In the genomic region with DNA sequence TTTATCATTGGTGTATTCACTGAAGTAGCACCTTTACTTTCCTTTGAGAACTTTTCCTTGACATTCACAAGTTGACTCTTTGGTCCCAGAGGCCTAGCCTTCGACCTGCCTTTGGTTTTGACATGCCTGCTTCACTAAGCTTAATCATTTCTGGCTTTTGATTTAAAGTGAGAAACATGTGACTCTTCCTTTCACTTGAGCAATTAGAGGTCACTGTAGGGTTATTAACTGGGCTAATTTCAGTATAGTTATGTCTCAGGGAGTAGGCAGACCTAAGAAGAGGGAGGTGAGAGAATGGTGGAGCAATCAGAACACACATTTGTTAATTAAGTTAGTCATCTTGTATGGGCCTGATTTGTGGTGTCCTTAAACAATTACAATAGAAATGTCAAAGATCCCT, we compare ENCODE assay signal across 15 cellular contexts.
DNase-seq lines count a peak whose midpoint lies in the region; ATAC-seq and TF ChIP-seq lines count a peak whose summit lies in the region.
"Had no signal": no experiment of that assay in that cellular context is flagged by ENCODE, and none has a peak within 500 bp of the region (broad histone marks: within the 10 kb centered on the region; RNA-seq: fewer than 3 reads in every experiment).

No MANE protein-coding gene starts in this region.

- H3K9ac ChIP-seq in colonic mucosa (ENCODE audit: low read depth in 2 of 2, low read length in 2 of 2): no peak overlapping the region

- no peaks in the 10 kb centered on the region for H3K9me3 ChIP-seq in suprapubic skin
- no peaks in the 10 kb centered on the region for H3K9me3 ChIP-seq in colonic mucosa
- H3K9me3 ChIP-seq: psoas muscle had no signal

- H3K27me3 ChIP-seq in suprapubic skin: no peaks in the 10 kb centered on the region
- no peaks in the 10 kb centered on the region for H3K27me3 ChIP-seq in colonic mucosa

- no peak for TF ChIP-seq POLR2A in suprapubic skin (IDR thresholded peaks at IDR 0.05)

- TF ChIP-seq CTCF in suprapubic skin (IDR thresholded peaks at IDR 0.05) (no peak), colonic mucosa (IDR thresholded peaks at IDR 0.05) (no peak), coronary artery (IDR thresholded peaks at IDR 0.05) (no peak)

- ATAC-seq in GM18519 (IDR thresholded peaks at IDR 0.05; ENCODE audit: low FRiP score, unreplicated experiment): peak; percentile 78
- peak; percentile 73 for ATAC-seq in GM21360 (IDR thresholded peaks at IDR 0.05; ENCODE audit: unreplicated experiment)
- peak; percentile 66 for ATAC-seq in HG02885 (IDR thresholded peaks at IDR 0.05; ENCODE audit: poor library complexity, unreplicated experiment)
- peak; percentile 81 for ATAC-seq in HG03469 (IDR thresholded peaks at IDR 0.05; ENCODE audit: unreplicated experiment)
- ATAC-seq: psoas muscle; stimulated activated naive B cell treated with anti-CD40 and anti-IgM and Interleukin-4, amounts not matched to agents 10 μg/mL and 1 μg/mL and 100 μg/mL, for 72 hours had no signal

- H3K27ac ChIP-seq in suprapubic skin: no peak overlapping the region
- H3K27ac ChIP-seq in colonic mucosa: no peak overlapping the region
- no peak overlapping the region for H3K27ac ChIP-seq in coronary artery
- H3K27ac ChIP-seq: psoas muscle had no signal

- in situ Hi-C loops in ACHN (cut with HindIII; ENCODE audit: low pct_ligation_motif_present, low pct_unique_long_range_greater_than_20kb, low sequenced_read_pairs): no loop called here

- intact Hi-C loops in colonic mucosa (cut with DNase I): no loop called here

- WGBS in suprapubic skin: 61% methylated on average over 1 of the region's 1 CpG

- H3K36me3 ChIP-seq in suprapubic skin (no peaks in the 10 kb centered on the region), colonic mucosa (no peaks in the 10 kb centered on the region)

- TF ChIP-seq EP300 in suprapubic skin (IDR thresholded peaks at IDR 0.05): no peak

- H3K4me3 ChIP-seq in suprapubic skin (no peak overlapping the region), colonic mucosa (no peak overlapping the region), coronary artery (no peak overlapping the region)
- H3K4me3 ChIP-seq: psoas muscle had no signal

- H3K4me1 ChIP-seq in suprapubic skin (no peaks in the 10 kb centered on the region), colonic mucosa (no peaks in the 10 kb centered on the region)
- H3K4me1 ChIP-seq: psoas muscle had no signal

- DNase-seq in ACHN: no peak
- no peak for DNase-seq in suprapubic skin (ENCODE audit: low spot score in 2 of 2)
- DNase-seq in colonic mucosa: no peak
- DNase-seq in coronary artery (ENCODE audit: low spot score): no peak
- DNase-seq: AML-193; DMS53; Kasumi-1; NCI-H2029 treated with DMSO at 0.1 percent for 48 hours; psoas muscle; stimulated activated CD4-positive, alpha-beta T cell treated with anti-CD3 and anti-CD28 coated beads, Interleukin-2, amount 100 ng/mL, for 48 hours; stimulated activated naive B cell treated with anti-CD40 and anti-IgM and Interleukin-4, amounts not matched to agents 10 μg/mL and 1 μg/mL and 100 μg/mL, for 72 hours had no signal
